Comparison of ENCODE assay signal across 1 cellular context in genomic region chr12:107955966-107956643, GRCh38.
TF ChIP-seq lines count a peak whose summit lies in the region.

No MANE protein-coding gene starts in this region.

TF ChIP-seq in HepG2, 621 proteins besides CTCF, POLR2A, EP300 and RAD21:
- TF ChIP-seq, protein P1, sequence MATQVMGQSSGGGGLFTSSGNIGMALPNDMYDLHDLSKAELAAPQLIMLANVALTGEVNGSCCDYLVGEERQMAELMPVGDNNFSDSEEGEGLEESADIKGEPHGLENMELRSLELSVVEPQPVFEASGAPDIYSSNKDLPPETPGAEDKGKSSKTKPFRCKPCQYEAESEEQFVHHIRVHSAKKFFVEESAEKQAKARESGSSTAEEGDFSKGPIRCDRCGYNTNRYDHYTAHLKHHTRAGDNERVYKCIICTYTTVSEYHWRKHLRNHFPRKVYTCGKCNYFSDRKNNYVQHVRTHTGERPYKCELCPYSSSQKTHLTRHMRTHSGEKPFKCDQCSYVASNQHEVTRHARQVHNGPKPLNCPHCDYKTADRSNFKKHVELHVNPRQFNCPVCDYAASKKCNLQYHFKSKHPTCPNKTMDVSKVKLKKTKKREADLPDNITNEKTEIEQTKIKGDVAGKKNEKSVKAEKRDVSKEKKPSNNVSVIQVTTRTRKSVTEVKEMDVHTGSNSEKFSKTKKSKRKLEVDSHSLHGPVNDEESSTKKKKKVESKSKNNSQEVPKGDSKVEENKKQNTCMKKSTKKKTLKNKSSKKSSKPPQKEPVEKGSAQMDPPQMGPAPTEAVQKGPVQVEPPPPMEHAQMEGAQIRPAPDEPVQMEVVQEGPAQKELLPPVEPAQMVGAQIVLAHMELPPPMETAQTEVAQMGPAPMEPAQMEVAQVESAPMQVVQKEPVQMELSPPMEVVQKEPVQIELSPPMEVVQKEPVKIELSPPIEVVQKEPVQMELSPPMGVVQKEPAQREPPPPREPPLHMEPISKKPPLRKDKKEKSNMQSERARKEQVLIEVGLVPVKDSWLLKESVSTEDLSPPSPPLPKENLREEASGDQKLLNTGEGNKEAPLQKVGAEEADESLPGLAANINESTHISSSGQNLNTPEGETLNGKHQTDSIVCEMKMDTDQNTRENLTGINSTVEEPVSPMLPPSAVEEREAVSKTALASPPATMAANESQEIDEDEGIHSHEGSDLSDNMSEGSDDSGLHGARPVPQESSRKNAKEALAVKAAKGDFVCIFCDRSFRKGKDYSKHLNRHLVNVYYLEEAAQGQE (IDR thresholded peaks at IDR 0.05; ENCODE audit: borderline replicate concordance in 1 of 2, low read depth in 1 of 2, low read length in 2 of 2) = peak; percentile 55 to 90
- TF ChIP-seq ZKSCAN8 (CRISPR knock-in tag; IDR thresholded peaks at IDR 0.05; ENCODE audit: borderline replicate concordance) (no peak), MIER2 (CRISPR knock-in tag; IDR thresholded peaks at IDR 0.05) (peak; percentile 91), ZNF510 (CRISPR knock-in tag; IDR thresholded peaks at IDR 0.05; ENCODE audit: low read depth) (no peak), ETV6 (CRISPR knock-in tag; conservative IDR thresholded peaks at IDR 0.05) (no peak), REL (CRISPR knock-in tag; conservative IDR thresholded peaks at IDR 0.05) (no peak), SAFB2 (CRISPR knock-in tag; IDR thresholded peaks at IDR 0.05; ENCODE audit: borderline replicate concordance, low read depth) (no peak), HNRNPH1 (optimal IDR thresholded peaks at IDR 0.05; ENCODE audit: low read depth, low read length) (no peak)
- TF ChIP-seq, protein P2, sequence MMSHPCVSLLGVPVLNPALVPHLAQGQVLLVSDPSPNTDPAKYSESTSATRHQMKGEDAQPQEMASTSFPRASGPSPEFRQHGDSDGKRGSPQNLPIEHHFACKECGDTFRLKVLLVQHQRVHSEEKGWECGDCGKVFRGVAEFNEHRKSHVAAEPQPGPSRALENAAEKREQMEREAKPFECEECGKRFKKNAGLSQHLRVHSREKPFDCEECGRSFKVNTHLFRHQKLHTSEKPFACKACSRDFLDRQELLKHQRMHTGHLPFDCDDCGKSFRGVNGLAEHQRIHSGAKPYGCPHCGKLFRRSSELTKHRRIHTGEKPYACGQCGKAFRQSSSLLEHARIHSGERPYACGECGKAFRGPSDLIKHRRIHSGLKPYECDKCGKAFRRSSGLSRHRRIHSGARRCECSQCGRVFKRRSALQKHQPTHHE (CRISPR knock-in tag; IDR thresholded peaks at IDR 0.05; ENCODE audit: borderline replicate concordance) = no peak
TF ChIP-seq in HepG2: peak in this region for 2.
